1 cellular context compared by ENCODE assay signal in genomic region chr3:51982838-51983577, GRCh38.
TF ChIP-seq lines count a peak whose summit lies in the region.

TSS of gene ACY1 (plus strand) at chr3:51983535. CDS start at chr3:51984065, 530 bp downstream.

TF ChIP-seq in GM23338, 12 proteins besides CTCF, POLR2A, EP300 and RAD21 (continued from another document):
- TF ChIP-seq, protein P1, sequence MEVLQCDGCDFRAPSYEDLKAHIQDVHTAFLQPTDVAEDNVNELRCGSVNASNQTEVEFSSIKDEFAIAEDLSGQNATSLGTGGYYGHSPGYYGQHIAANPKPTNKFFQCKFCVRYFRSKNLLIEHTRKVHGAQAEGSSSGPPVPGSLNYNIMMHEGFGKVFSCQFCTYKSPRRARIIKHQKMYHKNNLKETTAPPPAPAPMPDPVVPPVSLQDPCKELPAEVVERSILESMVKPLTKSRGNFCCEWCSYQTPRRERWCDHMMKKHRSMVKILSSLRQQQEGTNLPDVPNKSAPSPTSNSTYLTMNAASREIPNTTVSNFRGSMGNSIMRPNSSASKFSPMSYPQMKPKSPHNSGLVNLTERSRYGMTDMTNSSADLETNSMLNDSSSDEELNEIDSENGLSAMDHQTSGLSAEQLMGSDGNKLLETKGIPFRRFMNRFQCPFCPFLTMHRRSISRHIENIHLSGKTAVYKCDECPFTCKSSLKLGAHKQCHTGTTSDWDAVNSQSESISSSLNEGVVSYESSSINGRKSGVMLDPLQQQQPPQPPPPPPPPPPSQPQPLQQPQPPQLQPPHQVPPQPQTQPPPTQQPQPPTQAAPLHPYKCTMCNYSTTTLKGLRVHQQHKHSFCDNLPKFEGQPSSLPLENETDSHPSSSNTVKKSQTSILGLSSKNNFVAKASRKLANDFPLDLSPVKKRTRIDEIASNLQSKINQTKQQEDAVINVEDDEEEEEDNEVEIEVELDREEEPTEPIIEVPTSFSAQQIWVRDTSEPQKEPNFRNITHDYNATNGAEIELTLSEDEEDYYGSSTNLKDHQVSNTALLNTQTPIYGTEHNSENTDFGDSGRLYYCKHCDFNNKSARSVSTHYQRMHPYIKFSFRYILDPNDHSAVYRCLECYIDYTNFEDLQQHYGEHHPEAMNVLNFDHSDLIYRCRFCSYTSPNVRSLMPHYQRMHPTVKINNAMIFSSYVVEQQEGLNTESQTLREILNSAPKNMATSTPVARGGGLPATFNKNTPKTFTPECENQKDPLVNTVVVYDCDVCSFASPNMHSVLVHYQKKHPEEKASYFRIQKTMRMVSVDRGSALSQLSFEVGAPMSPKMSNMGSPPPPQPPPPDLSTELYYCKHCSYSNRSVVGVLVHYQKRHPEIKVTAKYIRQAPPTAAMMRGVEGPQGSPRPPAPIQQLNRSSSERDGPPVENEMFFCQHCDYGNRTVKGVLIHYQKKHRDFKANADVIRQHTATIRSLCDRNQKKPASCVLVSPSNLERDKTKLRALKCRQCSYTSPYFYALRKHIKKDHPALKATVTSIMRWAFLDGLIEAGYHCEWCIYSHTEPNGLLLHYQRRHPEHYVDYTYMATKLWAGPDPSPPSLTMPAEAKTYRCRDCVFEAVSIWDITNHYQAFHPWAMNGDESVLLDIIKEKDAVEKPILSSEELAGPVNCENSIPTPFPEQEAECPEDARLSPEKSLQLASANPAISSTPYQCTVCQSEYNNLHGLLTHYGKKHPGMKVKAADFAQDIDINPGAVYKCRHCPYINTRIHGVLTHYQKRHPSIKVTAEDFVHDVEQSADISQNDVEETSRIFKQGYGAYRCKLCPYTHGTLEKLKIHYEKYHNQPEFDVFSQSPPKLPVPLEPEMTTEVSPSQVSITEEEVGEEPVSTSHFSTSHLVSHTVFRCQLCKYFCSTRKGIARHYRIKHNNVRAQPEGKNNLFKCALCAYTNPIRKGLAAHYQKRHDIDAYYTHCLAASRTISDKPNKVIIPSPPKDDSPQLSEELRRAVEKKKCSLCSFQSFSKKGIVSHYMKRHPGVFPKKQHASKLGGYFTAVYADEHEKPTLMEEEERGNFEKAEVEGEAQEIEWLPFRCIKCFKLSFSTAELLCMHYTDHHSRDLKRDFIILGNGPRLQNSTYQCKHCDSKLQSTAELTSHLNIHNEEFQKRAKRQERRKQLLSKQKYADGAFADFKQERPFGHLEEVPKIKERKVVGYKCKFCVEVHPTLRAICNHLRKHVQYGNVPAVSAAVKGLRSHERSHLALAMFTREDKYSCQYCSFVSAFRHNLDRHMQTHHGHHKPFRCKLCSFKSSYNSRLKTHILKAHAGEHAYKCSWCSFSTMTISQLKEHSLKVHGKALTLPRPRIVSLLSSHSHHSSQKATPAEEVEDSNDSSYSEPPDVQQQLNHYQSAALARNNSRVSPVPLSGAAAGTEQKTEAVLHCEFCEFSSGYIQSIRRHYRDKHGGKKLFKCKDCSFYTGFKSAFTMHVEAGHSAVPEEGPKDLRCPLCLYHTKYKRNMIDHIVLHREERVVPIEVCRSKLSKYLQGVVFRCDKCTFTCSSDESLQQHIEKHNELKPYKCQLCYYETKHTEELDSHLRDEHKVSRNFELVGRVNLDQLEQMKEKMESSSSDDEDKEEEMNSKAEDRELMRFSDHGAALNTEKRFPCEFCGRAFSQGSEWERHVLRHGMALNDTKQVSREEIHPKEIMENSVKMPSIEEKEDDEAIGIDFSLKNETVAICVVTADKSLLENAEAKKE (CRISPR knock-in tag; IDR thresholded peaks at IDR 0.05) = no peak
